ENCODE assay signal across 1 cellular context in genomic region chr5:119355636-119356383, GRCh38.
TF ChIP-seq lines count a peak whose summit lies in the region.

TSS of gene TNFAIP8 (plus strand) at chr5:119356019. CDS start at chr5:119356091, 72 bp downstream.

TF ChIP-seq in GM12878, 131 proteins besides CTCF, POLR2A, EP300 and RAD21 (continued from another document):
- TF ChIP-seq ZBTB4 (CRISPR knock-in tag; IDR thresholded peaks at IDR 0.05) (no peak), HDAC2 (IDR thresholded peaks at IDR 0.05) (no peak), NBN (IDR thresholded peaks at IDR 0.05) (0 out of 2 replicates have a peak, but pooled peaks have one; percentile 16), SREBF2 (IDR thresholded peaks at IDR 0.05; ENCODE audit: low read length) (no peak)
